In genomic region chr17:30710296-30711088, GRCh38 we compare ENCODE assay signal across 1 cellular context.
TF ChIP-seq lines count a peak whose summit lies in the region.

No MANE protein-coding gene starts in this region.

TF ChIP-seq in HCT116, 20 proteins besides CTCF, POLR2A, EP300 and RAD21:
- peak; percentile 63 for TF ChIP-seq YY1 (IDR thresholded peaks at IDR 0.05; ENCODE audit: extremely low read depth, insufficient replicate concordance, low read depth, low read length)
TF ChIP-seq in HCT116: peak in this region for 1; not testable (repeated sequence) for 19.
